In the genomic region with DNA sequence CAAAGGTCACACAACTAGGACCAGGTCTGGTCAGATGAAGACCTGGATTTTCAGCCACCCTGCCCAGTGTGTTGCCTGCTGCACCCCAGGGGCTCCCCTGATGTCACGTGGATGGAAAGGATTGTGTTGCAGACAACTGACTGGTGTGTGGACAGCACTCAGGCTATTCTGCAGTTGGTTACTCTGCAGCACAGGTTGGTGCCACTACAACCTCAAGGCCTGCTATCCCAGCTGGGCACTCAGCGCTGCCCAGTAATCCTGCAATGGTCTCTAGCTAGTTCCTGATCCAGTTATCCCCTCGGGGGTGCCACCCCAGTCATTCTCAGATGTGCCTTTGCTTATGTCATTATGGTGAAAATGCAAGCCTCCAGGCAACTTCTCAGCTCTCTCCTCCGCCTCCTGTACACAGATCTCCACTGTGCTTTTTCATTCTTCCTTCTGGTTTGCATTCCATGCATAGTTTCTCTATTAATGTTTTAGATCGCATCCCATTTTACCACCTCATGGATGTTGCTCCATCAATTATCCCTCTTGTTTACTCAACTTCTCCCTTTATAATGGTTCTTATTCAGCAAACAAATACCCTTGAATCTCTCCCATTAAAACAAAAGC, we compare ENCODE assay signal across 19 cellular contexts.
DNase-seq lines count a peak whose midpoint lies in the region; ATAC-seq, FAIRE-seq and TF ChIP-seq lines count a peak whose summit lies in the region.
"Had no signal": no experiment of that assay in that cellular context is flagged by ENCODE, and none has a peak within 500 bp of the region (broad histone marks: within the 10 kb centered on the region; RNA-seq: fewer than 3 reads in every experiment).

No MANE protein-coding gene starts in this region.

- no peak overlapping the region for H3K4me3 Mint-ChIP-seq in WTC11
- H3K4me3 Mint-ChIP-seq: activated CD4-positive, alpha-beta T cell treated with anti-CD3 and anti-CD28 coated beads for 36 hours; natural killer cell had no signal

- ATAC-seq in WTC11 (peak; percentile 48; the same call in 1 of the 2 replicates), HG03469 (IDR thresholded peaks at IDR 0.05; ENCODE audit: unreplicated experiment) (no peak), GM19467 (IDR thresholded peaks at IDR 0.05; ENCODE audit: unreplicated experiment) (no peak)
- ATAC-seq: activated CD4-positive, alpha-beta T cell treated with anti-CD3 and anti-CD28 coated beads for 36 hours; natural killer cell had no signal

- no peaks in the 10 kb centered on the region for H3K36me3 Mint-ChIP-seq in WTC11
- H3K36me3 Mint-ChIP-seq: natural killer cell had no signal

- no peaks in the 10 kb centered on the region; the same call in 1 of the 2 replicates for H3K27me3 Mint-ChIP-seq in WTC11 (ENCODE audit: low read depth)

- FAIRE-seq in H54 (lab: Jason Lieb, UNC) = peak; percentile 6
- FAIRE-seq: small intestine had no signal

- POLR2A ChIA-PET in WTC11 (lab: Charles Lee) = no interaction called here

- in situ Hi-C loops in GM13976 (cut with MboI; ENCODE audit: low sequenced_read_pairs, unreplicated experiment) = no loop called here

- peaks cover 12% of the 10 kb centered on the region for H3K4me1 Mint-ChIP-seq in WTC11
- H3K4me1 Mint-ChIP-seq: activated CD4-positive, alpha-beta T cell treated with anti-CD3 and anti-CD28 coated beads for 36 hours; natural killer cell had no signal

- H3K9me3 Mint-ChIP-seq in WTC11 = peaks cover 8% of the 10 kb centered on the region

- no peak overlapping the region for H3K27ac Mint-ChIP-seq in WTC11
- H3K27ac Mint-ChIP-seq: activated CD4-positive, alpha-beta T cell treated with anti-CD3 and anti-CD28 coated beads for 36 hours; natural killer cell had no signal

- no peak for TF ChIP-seq POLR2A in H54 (IDR thresholded peaks at IDR 0.05; ENCODE audit: low read depth, low read length)

- TF ChIP-seq CTCF in WTC11 (IDR thresholded peaks at IDR 0.05) (no peak), GM13976 (IDR thresholded peaks at IDR 0.05; ENCODE audit: borderline replicate concordance, control extremely low read depth, extremely low read depth, insufficient read depth, missing control alignments) (no peak)

- CTCF ChIA-PET in WTC11 (lab: Charles Lee) = interaction anchor here (0.6 to 1.9 kb wide), 2 partner anchors 127 to 168 kb away, joined by 3 to 14 read pairs; no protein-coding TSS in a partner anchor

- peak; percentile 71 for DNase-seq in AG08395 (ENCODE audit: low spot score)
- peak; percentile 33 for DNase-seq in H54 (ENCODE audit: insufficient read length, low spot score)
- DNase-seq in WTC11 (ENCODE audit: low spot score) = no peak
- peak; percentile 20 for DNase-seq in iPS-NIHi7 (ENCODE audit: extremely low spot score)
- DNase-seq in DMS79 treated with DMSO at 0.1 percent for 48 hours (lab: John Stamatoyannopoulos, UW) = no peak
- no peak for DNase-seq in GM13976 (ENCODE audit: low spot score)
- DNase-seq: activated CD4-positive, alpha-beta T cell treated with anti-CD3 and anti-CD28 coated beads for 36 hours; activated gamma-delta T cell; anterior cingulate cortex; colonic mucosa; glutamatergic neuron; natural killer cell; NCI-H1930; NCI-H510A treated with DMSO at 0.1 percent for 48 hours; small intestine; stimulated activated CD4-positive, alpha-beta T cell treated with anti-CD3 and anti-CD28 coated beads, Interleukin-4, amount 100 ng/mL, for 24 hours; substantia nigra had no signal

TF ChIP-seq in WTC11, 78 proteins besides CTCF, POLR2A, EP300 and RAD21:
- TF ChIP-seq, protein P1, sequence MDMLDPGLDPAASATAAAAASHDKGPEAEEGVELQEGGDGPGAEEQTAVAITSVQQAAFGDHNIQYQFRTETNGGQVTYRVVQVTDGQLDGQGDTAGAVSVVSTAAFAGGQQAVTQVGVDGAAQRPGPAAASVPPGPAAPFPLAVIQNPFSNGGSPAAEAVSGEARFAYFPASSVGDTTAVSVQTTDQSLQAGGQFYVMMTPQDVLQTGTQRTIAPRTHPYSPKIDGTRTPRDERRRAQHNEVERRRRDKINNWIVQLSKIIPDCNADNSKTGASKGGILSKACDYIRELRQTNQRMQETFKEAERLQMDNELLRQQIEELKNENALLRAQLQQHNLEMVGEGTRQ (CRISPR knock-in tag; IDR thresholded peaks at IDR 0.05) = peak; percentile 46
- TF ChIP-seq ERG (CRISPR knock-in tag; IDR thresholded peaks at IDR 0.05) (no peak), ZNF317 (CRISPR knock-in tag; IDR thresholded peaks at IDR 0.05; ENCODE audit: borderline replicate concordance, low read depth) (no peak), ZNF232 (CRISPR knock-in tag; IDR thresholded peaks at IDR 0.05) (no peak), MXD4 (CRISPR knock-in tag; IDR thresholded peaks at IDR 0.05; ENCODE audit: borderline replicate concordance) (no peak), ZNF416 (CRISPR knock-in tag; IDR thresholded peaks at IDR 0.05) (no peak)

Comparison
In these comparisons a context has a peak if more than half of its experiments do, and no peak if none do; other contexts are left out.
1. DNase-seq: peak in AG08395 (single experiment), H54 (single experiment) and iPS-NIHi7 (single experiment); none in WTC11 (single experiment), DMS79 treated with DMSO at 0.1 percent for 48 hours (single experiment) and GM13976 (single experiment).